Comparison of ENCODE assay signal across 8 cellular contexts in genomic region chr19:511101-511841, GRCh38.
DNase-seq lines count a peak whose midpoint lies in the region; ATAC-seq, FAIRE-seq and TF ChIP-seq lines count a peak whose summit lies in the region.

No MANE protein-coding gene starts in this region.

- no peak overlapping the region for H3K4me3 ChIP-seq in parathyroid adenoma (ENCODE audit: low read depth, low read length)
- no peak overlapping the region for H3K4me3 ChIP-seq in foreskin fibroblast (ENCODE audit: low read depth in 1 of 2, low read length in 2 of 2)

- no peaks in the 10 kb centered on the region for H3K36me3 ChIP-seq in parathyroid adenoma (ENCODE audit: control insufficient read depth, insufficient read depth, low read length)

- H3K27ac ChIP-seq in epithelial cell of prostate (peak overlapping the region; percentile 51), parathyroid adenoma (peak overlapping the region; percentile 39)

- peaks cover 8% of the 10 kb centered on the region for H3K79me2 ChIP-seq in parathyroid adenoma

- peaks cover 2% of the 10 kb centered on the region for H3K4me1 ChIP-seq in parathyroid adenoma

- H3K9ac ChIP-seq in parathyroid adenoma = no peak overlapping the region

- DNase-seq in GM13977 (ENCODE audit: low spot score) = peak; percentile 74
- peak; percentile 100 for DNase-seq in NCI-H69 (lab: John Stamatoyannopoulos, UW)
- DNase-seq in activated CD8-positive, alpha-beta memory T cell treated with anti-CD3 and anti-CD28 coated beads, Interleukin-2, amount 50 U/mL, for 4 hours = peak; percentile 82
- no peak for DNase-seq in epithelial cell of prostate (ENCODE audit: low read depth, low spot score)
- no peak for DNase-seq in foreskin fibroblast
- no peak for DNase-seq in D721Med (ENCODE audit: insufficient read length, low spot score)

- H2AFZ ChIP-seq in parathyroid adenoma = no peak overlapping the region

- ATAC-seq in GM19452 (IDR thresholded peaks at IDR 0.05; ENCODE audit: unreplicated experiment) = no peak

- in situ Hi-C loops in GM13977 (cut with MboI; ENCODE audit: low pct_unique_long_range_greater_than_20kb, low sequenced_read_pairs, unreplicated experiment) = no loop called here

- H3K4me2 ChIP-seq in parathyroid adenoma (ENCODE audit: low read length) = no peak overlapping the region

- no peak for FAIRE-seq in D721Med (lab: Jason Lieb, UNC)

- H3K27me3 ChIP-seq in parathyroid adenoma (ENCODE audit: control insufficient read depth, insufficient read depth, low read length) = no peaks in the 10 kb centered on the region

- no peak for TF ChIP-seq CTCF in GM13977 (IDR thresholded peaks at IDR 0.05; ENCODE audit: extremely low read depth, insufficient read depth, missing control alignments)
- no peak for TF ChIP-seq CTCF in parathyroid adenoma (IDR thresholded peaks at IDR 0.05)
- TF ChIP-seq CTCF in foreskin fibroblast (IDR thresholded peaks at IDR 0.05; ENCODE audit: low read depth, low read length) = no peak
- TF ChIP-seq CTCF in D721Med (IDR thresholded peaks at IDR 0.05; ENCODE audit: insufficient read depth, missing control alignments) = no peak

- H3K9me3 ChIP-seq in parathyroid adenoma (ENCODE audit: control insufficient read depth, low read length) = no peaks in the 10 kb centered on the region

Comparison
In these comparisons a context has a peak if more than half of its experiments do, and no peak if none do; other contexts are left out.
1. DNase-seq: peak in GM13977 (single experiment), NCI-H69 (single experiment) and activated CD8-positive, alpha-beta memory T cell treated with anti-CD3 and anti-CD28 coated beads, Interleukin-2, amount 50 U/mL, for 4 hours (single experiment); none in epithelial cell of prostate (single experiment), foreskin fibroblast (0 of 2) and D721Med (single experiment).